8 cellular contexts compared by ENCODE assay signal in genomic region chr16:87854907-87855683, GRCh38. TPM values are rescaled to one million over a fixed set of nuclear protein-coding genes. Genes with fewer than 3 reads are reported as not detected.
DNase-seq lines count a peak whose midpoint lies in the region; ATAC-seq and TF ChIP-seq lines count a peak whose summit lies in the region.

No MANE protein-coding gene starts in this region.

- no peak overlapping the region for H3K4me3 Mint-ChIP-seq in CD4-positive, alpha-beta T cell

- no peaks in the 10 kb centered on the region for H3K27me3 ChIP-seq in CD4-positive, alpha-beta T cell (ENCODE audit: control insufficient read depth, insufficient read depth, low read length)
- H3K27me3 ChIP-seq in PC-9 (ENCODE audit: insufficient read depth, low read depth) = no peaks in the 10 kb centered on the region
- no peaks in the 10 kb centered on the region for H3K27me3 ChIP-seq in duodenal mucosa (ENCODE audit: control insufficient read depth in 1 of 2, insufficient read depth in 2 of 2, low read length in 2 of 2)
- H3K27me3 ChIP-seq in prostate gland (replicated peaks; ENCODE audit: insufficient read depth) = no peaks in the 10 kb centered on the region

- no peaks in the 10 kb centered on the region for H3K9me2 ChIP-seq in PC-9 (ENCODE audit: insufficient read depth)

- H3K9me3 Mint-ChIP-seq in CD4-positive, alpha-beta T cell = no peaks in the 10 kb centered on the region

- no peak for DNase-seq in CD4-positive, alpha-beta T cell
- DNase-seq in PC-9 (no peak), prostate gland (ENCODE audit: low spot score) (no peak), NCI-H2227 (lab: John Stamatoyannopoulos, UW; ENCODE audit: unreplicated experiment) (no peak), ACHN (no peak), SKM-1 (lab: John Stamatoyannopoulos, UW; ENCODE audit: unreplicated experiment) (no peak)

- no peak for ATAC-seq in CD4-positive, alpha-beta T cell (ENCODE audit: poor library complexity)
- ATAC-seq in GM18867 (IDR thresholded peaks at IDR 0.05; ENCODE audit: unreplicated experiment) = no peak

- BruUV-seq in PC-9 (replicated peaks; lab: Mats Ljungman, UMichigan) = no TSS peak

- peaks cover 21% of the 10 kb centered on the region for H3K4me1 Mint-ChIP-seq in CD4-positive, alpha-beta T cell (ENCODE audit: low read depth)

- no peak for TF ChIP-seq POLR2A in prostate gland (IDR thresholded peaks at IDR 0.05)

- H4K20me1 ChIP-seq in PC-9 (ENCODE audit: insufficient read depth) = peaks cover 72% of the 10 kb centered on the region

- H3K4me3 ChIP-seq in PC-9 = peak overlapping the region; percentile 45; the same call in 1 of the 2 replicates
- peak overlapping the region in 1 of 2 donors; percentile 15 for H3K4me3 ChIP-seq in duodenal mucosa (ENCODE audit: low read depth in 1 of 2, low read length in 2 of 2)
- H3K4me3 ChIP-seq in prostate gland = no peak overlapping the region

- whole genome bisulfite sequencing in prostate gland = 65% methylated on average over 15 of the region's 22 CpGs

- no peaks in the 10 kb centered on the region for H3K27me3 Mint-ChIP-seq in CD4-positive, alpha-beta T cell

- peak overlapping the region in 1 of 2 donors; percentile 70 for H3K9ac ChIP-seq in duodenal mucosa (ENCODE audit: low read depth in 1 of 2, low read length in 2 of 2)

- peaks cover 35% of the 10 kb centered on the region for H3K36me3 ChIP-seq in PC-9 (ENCODE audit: low read depth)
- H3K36me3 ChIP-seq in duodenal mucosa (ENCODE audit: control insufficient read depth in 1 of 2, insufficient read depth in 2 of 2, low read length in 2 of 2) = peaks cover 0 to 3% of the 10 kb centered on the region in 2 donors
- H3K36me3 ChIP-seq in prostate gland = no peaks in the 10 kb centered on the region

- peaks cover 87% of the 10 kb centered on the region for H3K79me2 ChIP-seq in PC-9 (ENCODE audit: low read depth)

- no peaks in the 10 kb centered on the region for H3K9me3 ChIP-seq in CD4-positive, alpha-beta T cell (ENCODE audit: control insufficient read depth, low read length)
- H3K9me3 ChIP-seq in PC-9 (ENCODE audit: insufficient read depth, low read depth) = no peaks in the 10 kb centered on the region
- no peaks in the 10 kb centered on the region for H3K9me3 ChIP-seq in duodenal mucosa (ENCODE audit: control insufficient read depth in 1 of 2, low read length in 2 of 2)
- no peaks in the 10 kb centered on the region for H3K9me3 ChIP-seq in prostate gland

- POLR2A ChIA-PET in CD4-positive, alpha-beta T cell (lab: Charles Lee) = interaction anchor here (1.1 to 1.8 kb wide), 1 partner anchor 14 kb away, joined by 7 to 12 read pairs; the partner anchor contains the start of gene SLC7A5
- POLR2A ChIA-PET in PC-9 (lab: Charles Lee; ENCODE audit: unreplicated experiment) = interaction anchor here (0.7 kb wide), 1 partner anchor 15 kb away, joined by 3 read pairs; no protein-coding TSS in a partner anchor

- no peak for TF ChIP-seq CTCF in CD4-positive, alpha-beta T cell (IDR thresholded peaks at IDR 0.05)
- no peak for TF ChIP-seq CTCF in PC-9 (conservative IDR thresholded peaks at IDR 0.05)
- TF ChIP-seq CTCF in prostate gland (IDR thresholded peaks at IDR 0.05) = no peak

- peak overlapping the region; percentile 29 for H3K27ac ChIP-seq in CD4-positive, alpha-beta T cell (ENCODE audit: low read depth, low read length)
- peak overlapping the region; percentile 99 for H3K27ac ChIP-seq in PC-9
- peak overlapping the region; percentile 56 for H3K27ac ChIP-seq in duodenal mucosa (ENCODE audit: low read depth, low read length)
- H3K27ac ChIP-seq in prostate gland = peak overlapping the region; percentile 76 to 79

- H3F3A ChIP-seq in PC-9 (ENCODE audit: insufficient read depth, low read depth) = peaks cover 43% of the 10 kb centered on the region; the same call in 1 of the 2 replicates

- peaks cover 13% of the 10 kb centered on the region for H3K36me3 Mint-ChIP-seq in CD4-positive, alpha-beta T cell (ENCODE audit: low read depth)

- in situ Hi-C loops in ACHN (cut with HindIII; ENCODE audit: low pct_ligation_motif_present, low pct_unique_long_range_greater_than_20kb, low sequenced_read_pairs) = no loop called here

- H3K4me2 ChIP-seq in PC-9 = peak overlapping the region; percentile 86

- H2AFZ ChIP-seq in PC-9 = no peak overlapping the region

- CTCF ChIA-PET in CD4-positive, alpha-beta T cell (lab: Charles Lee) = interaction anchor here (1.0 to 3.4 kb wide), 2 partner anchors 16 to 76 kb away, joined by 4 to 14 read pairs; no protein-coding TSS in a partner anchor
- CTCF ChIA-PET in PC-9 (lab: Charles Lee) = no interaction called here

- intact Hi-C loops in CD4-positive, alpha-beta T cell (cut with DNase I, micrococcal nuclease) = no loop called here
- intact Hi-C loops in PC-9 (cut with micrococcal nuclease; ENCODE audit: unreplicated experiment) = loop anchor here (1.0 to 10.0 kb wide), 3 partner anchors 16 to 600 kb away; partner anchors contain the start of gene ZFPM1
- intact Hi-C loops in prostate gland (cut with DNase I) = loop anchor here (5.0 kb wide), 1 partner anchor 63 kb away; no protein-coding TSS in a partner anchor

- H3K4me1 ChIP-seq in PC-9 (replicated peaks; ENCODE audit: insufficient read depth) (peaks cover 50% of the 10 kb centered on the region), duodenal mucosa (ENCODE audit: control insufficient read depth in 1 of 2, insufficient read depth in 2 of 2, low read length in 2 of 2) (peaks cover 44 to 53% of the 10 kb centered on the region in 2 donors), prostate gland (replicated peaks) (peaks cover 14% of the 10 kb centered on the region)

- peak overlapping the region; percentile 79 for H3K27ac Mint-ChIP-seq in CD4-positive, alpha-beta T cell

RNA-seq across cellular contexts. Expression of gene SLC7A5, which starts 14.2 kb away (rescaled TPM):
- 10 to 100 TPM; 80.3 to 85.3 TPM for total RNA-seq in CD4-positive, alpha-beta T cell
- 357 and 496 TPM in 2 replicates for total RNA-seq in PC-9 (2021)
- total RNA-seq in prostate gland = 100 to 1,000 TPM in 1 of 2 donors, 1 to 10 TPM in 1; 3.3 to 232 TPM

Comparison
In these comparisons a context has a peak if more than half of its experiments do, and no peak if none do; other contexts are left out.
1. H3K27ac ChIP-seq: peak in every context shown above with its lines; median percentile 99 in PC-9; 78 in prostate gland; 56 in duodenal mucosa; 29 in CD4-positive, alpha-beta T cell.
2. intact Hi-C loops: an anchor here in PC-9 (1.0 to 10.0 kb wide) and prostate gland (5.0 kb wide); none called in CD4-positive, alpha-beta T cell.